10 cellular contexts compared by ENCODE assay signal in genomic region chr3:42159147-42159546, GRCh38.
DNase-seq lines count a peak whose midpoint lies in the region; ATAC-seq and TF ChIP-seq lines count a peak whose summit lies in the region.
"Had no signal": no experiment of that assay in that cellular context is flagged by ENCODE, and none has a peak within 500 bp of the region (broad histone marks: within the 10 kb centered on the region; RNA-seq: fewer than 3 reads in every experiment).

No MANE protein-coding gene starts in this region.

- no peaks in the 10 kb centered on the region for H3K9me2 ChIP-seq in GM23338 (ENCODE audit: insufficient read depth)

- H3K9me3 Mint-ChIP-seq in GM23338 = no peaks in the 10 kb centered on the region
- no peaks in the 10 kb centered on the region for H3K9me3 Mint-ChIP-seq in activated naive CD8-positive, alpha-beta T cell treated with anti-CD3 and anti-CD28 coated beads for 36 hours

- H4K20me1 ChIP-seq in BLaER1 (peaks cover 92% of the 10 kb centered on the region), GM23338 (replicated peaks; ENCODE audit: insufficient read depth) (no peaks in the 10 kb centered on the region; the same call in 1 of the 2 replicates)

- TF ChIP-seq CTCF in GM23338 (conservative IDR thresholded peaks at IDR 0.05; ENCODE audit: low read depth in 2 of 2) = no peak

- peak overlapping the region; percentile 76 for H3K4me2 ChIP-seq in BLaER1
- peak overlapping the region; percentile 80 for H3K4me2 ChIP-seq in GM23338

- H3K27ac Mint-ChIP-seq in GM23338 = peak overlapping the region; percentile 89; the same call in 1 of the 2 replicates
- H3K27ac Mint-ChIP-seq in activated naive CD8-positive, alpha-beta T cell treated with anti-CD3 and anti-CD28 coated beads for 36 hours = peak overlapping the region; percentile 32

- peak overlapping the region; percentile 25; the same call in 1 of the 2 replicates for H3K4me3 ChIP-seq in BLaER1
- peak overlapping the region; percentile 58 for H3K4me3 ChIP-seq in GM23338
- H3K4me3 ChIP-seq in mesodermal cell (ENCODE audit: extremely low read depth, insufficient read depth, low read length, poor library complexity, severe bottlenecking) = peak overlapping the region; percentile 29
- H3K4me3 ChIP-seq: GM23248, SJCRH30 had no signal

- H3K27ac ChIP-seq in BLaER1 (no peak overlapping the region), GM23338 (ENCODE audit: low read depth) (peak overlapping the region; percentile 76; the same call in 1 of the 2 replicates), mesodermal cell (ENCODE audit: low read depth, low read length, severe bottlenecking) (no peak overlapping the region)
- H3K27ac ChIP-seq: GM23248, SJCRH30 had no signal

- WGBS in mesodermal cell (ENCODE audit: insufficient coverage in 2 of 2), 2 experiments = 60 to 77% methylated on average over 7 of the region's 8 CpGs

- H3K36me3 ChIP-seq in BLaER1 (peaks cover 4% of the 10 kb centered on the region; the same call in 1 of the 2 replicates), GM23338 (ENCODE audit: insufficient read depth) (no peaks in the 10 kb centered on the region), mesodermal cell (ENCODE audit: control insufficient read depth, insufficient read depth, low read length) (no peaks in the 10 kb centered on the region)
- H3K36me3 ChIP-seq: SJCRH30 had no signal

- H3K9me3 ChIP-seq in BLaER1 (no peaks in the 10 kb centered on the region), mesodermal cell (ENCODE audit: control insufficient read depth, low read length) (no peaks in the 10 kb centered on the region)
- H3K9me3 ChIP-seq: SJCRH30 had no signal

- no peaks in the 10 kb centered on the region for H3K36me3 Mint-ChIP-seq in GM23338 (ENCODE audit: low read depth)
- no peaks in the 10 kb centered on the region for H3K36me3 Mint-ChIP-seq in activated naive CD8-positive, alpha-beta T cell treated with anti-CD3 and anti-CD28 coated beads for 36 hours

- no peaks in the 10 kb centered on the region for H3F3A ChIP-seq in GM23338 (replicated peaks; ENCODE audit: low read depth)

- ATAC-seq in GM23338 (no peak), GM18873 (IDR thresholded peaks at IDR 0.05; ENCODE audit: low FRiP score, unreplicated experiment) (no peak), GM21723 (IDR thresholded peaks at IDR 0.05; ENCODE audit: unreplicated experiment) (no peak)

- peaks cover 38% of the 10 kb centered on the region for H3K4me1 ChIP-seq in BLaER1
- peaks cover 27% of the 10 kb centered on the region for H3K4me1 ChIP-seq in GM23338 (ENCODE audit: insufficient read depth)
- H3K4me1 ChIP-seq in mesodermal cell (ENCODE audit: control insufficient read depth, insufficient read depth, low read length, poor library complexity, severe bottlenecking) = peaks cover 9% of the 10 kb centered on the region
- H3K4me1 ChIP-seq: SJCRH30 had no signal

- H3K4me3 Mint-ChIP-seq in GM23338 = peak overlapping the region; percentile 79
- H3K4me3 Mint-ChIP-seq in activated naive CD8-positive, alpha-beta T cell treated with anti-CD3 and anti-CD28 coated beads for 36 hours = no peak overlapping the region

- peaks cover 36% of the 10 kb centered on the region for H3K79me2 ChIP-seq in GM23338 (replicated peaks; ENCODE audit: insufficient read depth)

- DNase-seq in GM23338 (ENCODE audit: low spot score) (no peak), NCI-H1417 treated with DMSO at 0.1 percent for 48 hours (lab: John Stamatoyannopoulos, UW) (no peak), glomerular visceral epithelial cell (ENCODE audit: extremely low spot score) (no peak)
- DNase-seq in activated naive CD8-positive, alpha-beta T cell treated with anti-CD3 and anti-CD28 coated beads for 36 hours = no peak
- DNase-seq: SJCRH30 had no signal

- H3K27me3 ChIP-seq in BLaER1 (no peaks in the 10 kb centered on the region), GM23338 (ENCODE audit: insufficient read depth) (no peaks in the 10 kb centered on the region)
- H3K27me3 ChIP-seq: SJCRH30 had no signal

- H2AFZ ChIP-seq in GM23338 = no peak overlapping the region
- H2AFZ ChIP-seq: GM23248 had no signal

- H3K27me3 Mint-ChIP-seq in GM23338 (ENCODE audit: insufficient read depth, low read depth, poor library complexity) = no peaks in the 10 kb centered on the region
- no peaks in the 10 kb centered on the region for H3K27me3 Mint-ChIP-seq in activated naive CD8-positive, alpha-beta T cell treated with anti-CD3 and anti-CD28 coated beads for 36 hours

- no peak overlapping the region for H3K9ac ChIP-seq in BLaER1
- H3K9ac ChIP-seq: GM23248 had no signal

- H3K4me1 Mint-ChIP-seq in GM23338 = peaks cover 31% of the 10 kb centered on the region
- peaks cover 32% of the 10 kb centered on the region for H3K4me1 Mint-ChIP-seq in activated naive CD8-positive, alpha-beta T cell treated with anti-CD3 and anti-CD28 coated beads for 36 hours

TF ChIP-seq in GM23338, 12 proteins besides CTCF, POLR2A, EP300 and RAD21 (continues in another document):
- TF ChIP-seq EZH2phosphoT487 (IDR thresholded peaks at IDR 0.05; ENCODE audit: unreplicated experiment) (no peak), JUNB (IDR thresholded peaks at IDR 0.05; ENCODE audit: unreplicated experiment) (no peak), EZH2 (IDR thresholded peaks at IDR 0.05; ENCODE audit: low read depth, unreplicated experiment) (no peak), POLR2AphosphoS5 (IDR thresholded peaks at IDR 0.05; ENCODE audit: low read depth) (no peak), NANOG (IDR thresholded peaks at IDR 0.05; ENCODE audit: borderline replicate concordance) (no peak)
- TF ChIP-seq, protein P1, sequence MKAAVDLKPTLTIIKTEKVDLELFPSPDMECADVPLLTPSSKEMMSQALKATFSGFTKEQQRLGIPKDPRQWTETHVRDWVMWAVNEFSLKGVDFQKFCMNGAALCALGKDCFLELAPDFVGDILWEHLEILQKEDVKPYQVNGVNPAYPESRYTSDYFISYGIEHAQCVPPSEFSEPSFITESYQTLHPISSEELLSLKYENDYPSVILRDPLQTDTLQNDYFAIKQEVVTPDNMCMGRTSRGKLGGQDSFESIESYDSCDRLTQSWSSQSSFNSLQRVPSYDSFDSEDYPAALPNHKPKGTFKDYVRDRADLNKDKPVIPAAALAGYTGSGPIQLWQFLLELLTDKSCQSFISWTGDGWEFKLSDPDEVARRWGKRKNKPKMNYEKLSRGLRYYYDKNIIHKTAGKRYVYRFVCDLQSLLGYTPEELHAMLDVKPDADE (IDR thresholded peaks at IDR 0.05) = no peak
- TF ChIP-seq, protein P2, sequence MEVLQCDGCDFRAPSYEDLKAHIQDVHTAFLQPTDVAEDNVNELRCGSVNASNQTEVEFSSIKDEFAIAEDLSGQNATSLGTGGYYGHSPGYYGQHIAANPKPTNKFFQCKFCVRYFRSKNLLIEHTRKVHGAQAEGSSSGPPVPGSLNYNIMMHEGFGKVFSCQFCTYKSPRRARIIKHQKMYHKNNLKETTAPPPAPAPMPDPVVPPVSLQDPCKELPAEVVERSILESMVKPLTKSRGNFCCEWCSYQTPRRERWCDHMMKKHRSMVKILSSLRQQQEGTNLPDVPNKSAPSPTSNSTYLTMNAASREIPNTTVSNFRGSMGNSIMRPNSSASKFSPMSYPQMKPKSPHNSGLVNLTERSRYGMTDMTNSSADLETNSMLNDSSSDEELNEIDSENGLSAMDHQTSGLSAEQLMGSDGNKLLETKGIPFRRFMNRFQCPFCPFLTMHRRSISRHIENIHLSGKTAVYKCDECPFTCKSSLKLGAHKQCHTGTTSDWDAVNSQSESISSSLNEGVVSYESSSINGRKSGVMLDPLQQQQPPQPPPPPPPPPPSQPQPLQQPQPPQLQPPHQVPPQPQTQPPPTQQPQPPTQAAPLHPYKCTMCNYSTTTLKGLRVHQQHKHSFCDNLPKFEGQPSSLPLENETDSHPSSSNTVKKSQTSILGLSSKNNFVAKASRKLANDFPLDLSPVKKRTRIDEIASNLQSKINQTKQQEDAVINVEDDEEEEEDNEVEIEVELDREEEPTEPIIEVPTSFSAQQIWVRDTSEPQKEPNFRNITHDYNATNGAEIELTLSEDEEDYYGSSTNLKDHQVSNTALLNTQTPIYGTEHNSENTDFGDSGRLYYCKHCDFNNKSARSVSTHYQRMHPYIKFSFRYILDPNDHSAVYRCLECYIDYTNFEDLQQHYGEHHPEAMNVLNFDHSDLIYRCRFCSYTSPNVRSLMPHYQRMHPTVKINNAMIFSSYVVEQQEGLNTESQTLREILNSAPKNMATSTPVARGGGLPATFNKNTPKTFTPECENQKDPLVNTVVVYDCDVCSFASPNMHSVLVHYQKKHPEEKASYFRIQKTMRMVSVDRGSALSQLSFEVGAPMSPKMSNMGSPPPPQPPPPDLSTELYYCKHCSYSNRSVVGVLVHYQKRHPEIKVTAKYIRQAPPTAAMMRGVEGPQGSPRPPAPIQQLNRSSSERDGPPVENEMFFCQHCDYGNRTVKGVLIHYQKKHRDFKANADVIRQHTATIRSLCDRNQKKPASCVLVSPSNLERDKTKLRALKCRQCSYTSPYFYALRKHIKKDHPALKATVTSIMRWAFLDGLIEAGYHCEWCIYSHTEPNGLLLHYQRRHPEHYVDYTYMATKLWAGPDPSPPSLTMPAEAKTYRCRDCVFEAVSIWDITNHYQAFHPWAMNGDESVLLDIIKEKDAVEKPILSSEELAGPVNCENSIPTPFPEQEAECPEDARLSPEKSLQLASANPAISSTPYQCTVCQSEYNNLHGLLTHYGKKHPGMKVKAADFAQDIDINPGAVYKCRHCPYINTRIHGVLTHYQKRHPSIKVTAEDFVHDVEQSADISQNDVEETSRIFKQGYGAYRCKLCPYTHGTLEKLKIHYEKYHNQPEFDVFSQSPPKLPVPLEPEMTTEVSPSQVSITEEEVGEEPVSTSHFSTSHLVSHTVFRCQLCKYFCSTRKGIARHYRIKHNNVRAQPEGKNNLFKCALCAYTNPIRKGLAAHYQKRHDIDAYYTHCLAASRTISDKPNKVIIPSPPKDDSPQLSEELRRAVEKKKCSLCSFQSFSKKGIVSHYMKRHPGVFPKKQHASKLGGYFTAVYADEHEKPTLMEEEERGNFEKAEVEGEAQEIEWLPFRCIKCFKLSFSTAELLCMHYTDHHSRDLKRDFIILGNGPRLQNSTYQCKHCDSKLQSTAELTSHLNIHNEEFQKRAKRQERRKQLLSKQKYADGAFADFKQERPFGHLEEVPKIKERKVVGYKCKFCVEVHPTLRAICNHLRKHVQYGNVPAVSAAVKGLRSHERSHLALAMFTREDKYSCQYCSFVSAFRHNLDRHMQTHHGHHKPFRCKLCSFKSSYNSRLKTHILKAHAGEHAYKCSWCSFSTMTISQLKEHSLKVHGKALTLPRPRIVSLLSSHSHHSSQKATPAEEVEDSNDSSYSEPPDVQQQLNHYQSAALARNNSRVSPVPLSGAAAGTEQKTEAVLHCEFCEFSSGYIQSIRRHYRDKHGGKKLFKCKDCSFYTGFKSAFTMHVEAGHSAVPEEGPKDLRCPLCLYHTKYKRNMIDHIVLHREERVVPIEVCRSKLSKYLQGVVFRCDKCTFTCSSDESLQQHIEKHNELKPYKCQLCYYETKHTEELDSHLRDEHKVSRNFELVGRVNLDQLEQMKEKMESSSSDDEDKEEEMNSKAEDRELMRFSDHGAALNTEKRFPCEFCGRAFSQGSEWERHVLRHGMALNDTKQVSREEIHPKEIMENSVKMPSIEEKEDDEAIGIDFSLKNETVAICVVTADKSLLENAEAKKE (CRISPR knock-in tag; IDR thresholded peaks at IDR 0.05) = no peak
